Comparison of ENCODE assay signal across 8 cellular contexts in the genomic region with DNA sequence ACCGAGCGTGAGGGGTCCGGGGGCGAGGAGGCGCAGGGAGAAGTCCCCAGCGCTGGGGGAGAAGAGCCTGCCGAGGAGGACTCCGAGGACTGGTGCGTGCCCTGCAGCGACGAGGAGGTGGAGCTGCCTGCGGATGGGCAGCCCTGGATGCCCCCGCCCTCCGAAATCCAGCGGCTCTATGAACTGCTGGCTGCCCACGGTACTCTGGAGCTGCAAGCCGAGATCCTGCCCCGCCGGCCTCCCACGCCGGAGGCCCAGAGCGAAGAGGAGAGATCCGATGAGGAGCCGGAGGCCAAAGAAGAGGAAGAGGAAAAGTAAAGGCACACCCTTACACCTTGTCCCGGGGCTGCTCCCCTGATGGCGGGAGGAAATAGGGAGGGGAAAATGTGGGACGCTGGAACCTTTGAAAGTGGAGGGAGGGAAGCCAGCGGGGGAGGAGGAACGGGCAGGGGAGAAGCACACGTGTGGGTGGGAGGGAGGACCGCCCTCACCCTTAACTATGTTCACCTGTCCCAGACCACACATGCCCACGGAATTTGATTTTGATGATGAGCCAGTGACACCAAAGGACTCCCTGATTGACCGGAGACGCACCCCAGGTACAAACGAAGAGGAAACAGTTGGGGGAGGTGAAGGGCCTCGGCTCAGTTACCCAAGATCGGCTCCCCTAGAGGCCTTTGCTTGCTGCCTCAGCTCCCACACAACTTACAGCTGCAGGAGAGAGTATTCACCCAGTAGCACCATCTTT. TPM values are rescaled to one million over a fixed set of nuclear protein-coding genes. Genes with fewer than 3 reads are reported as not detected.
DNase-seq lines count a peak whose midpoint lies in the region; ATAC-seq and TF ChIP-seq lines count a peak whose summit lies in the region.

No MANE protein-coding gene starts in this region.

- H3K4me1 Mint-ChIP-seq in nephron = peaks cover 60% of the 10 kb centered on the region

- peaks cover 29% of the 10 kb centered on the region for H3K36me3 Mint-ChIP-seq in nephron (ENCODE audit: low read depth)

- ATAC-seq in HG02885 (IDR thresholded peaks at IDR 0.05; ENCODE audit: poor library complexity, unreplicated experiment) = peak; percentile 8

- H3K9me3 ChIP-seq in fibroblast of lung (ENCODE audit: control insufficient read depth, insufficient read depth, low read depth, low read length) = no peaks in the 10 kb centered on the region

- H2AFZ ChIP-seq in fibroblast of lung (ENCODE audit: low read length) = peak overlapping the region; percentile 39

- H3K27me3 ChIP-seq in fibroblast of lung (ENCODE audit: control insufficient read depth, insufficient read depth, low read length) = no peaks in the 10 kb centered on the region

- H4K20me1 ChIP-seq in fibroblast of lung (ENCODE audit: control insufficient read depth, extremely low read depth, insufficient read depth, low read length) = no peaks in the 10 kb centered on the region

- H3K27ac ChIP-seq in fibroblast of lung (ENCODE audit: insufficient read depth, low read length) = peak overlapping the region; percentile 94

- H3K36me3 ChIP-seq in fibroblast of lung (ENCODE audit: control insufficient read depth, insufficient read depth, low read length) = peaks cover 8% of the 10 kb centered on the region

- H3K9me3 Mint-ChIP-seq in nephron = no peaks in the 10 kb centered on the region

- H3K4me1 ChIP-seq in fibroblast of lung (ENCODE audit: control insufficient read depth, extremely low read depth, insufficient read depth, low read length) = peaks cover 34% of the 10 kb centered on the region

- peaks cover 51% of the 10 kb centered on the region for H3K79me2 ChIP-seq in fibroblast of lung (ENCODE audit: control insufficient read depth, insufficient read depth, low read length)

- H3K27me3 Mint-ChIP-seq in nephron (ENCODE audit: low read depth) = no peaks in the 10 kb centered on the region

- peak overlapping the region; percentile 73 to 89 (median 84) for H3K4me3 ChIP-seq in fibroblast of lung (replicated peaks in 1 of 4; ENCODE audit: control extremely low read depth in 1 of 4, insufficient read depth in 1 of 4, low read depth in 3 of 4, low read length in 4 of 4)

- peak overlapping the region; percentile 95 for H3K4me2 ChIP-seq in fibroblast of lung (ENCODE audit: extremely low read depth, insufficient read depth, low read length)

- DNase-seq in activated T-cell treated with anti-CD3 and anti-CD28 coated beads for 1 hour (ENCODE audit: low read depth) (peak; percentile 39), activated T-cell treated with anti-CD3 and anti-CD28 coated beads for 4 hours (no peak), NCI-H510A treated with DMSO at 0.1 percent for 48 hours (lab: John Stamatoyannopoulos, UW) (peak; percentile 84), fibroblast of lung (ENCODE audit: low read depth in 2 of 2) (peak; percentile 53 to 70), Ammon's horn (ENCODE audit: low spot score) (no peak)
- peak; percentile 62 for DNase-seq in activated T-cell treated with anti-CD3 and anti-CD28 coated beads, Interleukin-2, amount 50 U/mL, for 1 hour

- peak overlapping the region; percentile 75 for H3K9ac ChIP-seq in fibroblast of lung (ENCODE audit: insufficient read depth, low read length)

- TF ChIP-seq CTCF in fibroblast of lung (conservative IDR thresholded peaks at IDR 0.05 in 1 of 2, IDR thresholded peaks at IDR 0.05 in 1 of 2; ENCODE audit: low read depth in 1 of 2, low read length in 2 of 2) (peak in 1 of 2 donors; percentile 23), nephron (IDR thresholded peaks at IDR 0.05; ENCODE audit: unreplicated experiment in 3 of 3) (no peak)

- peak overlapping the region; percentile 77 to 97 (median 90) for H3K27ac Mint-ChIP-seq in nephron

- H3K4me3 Mint-ChIP-seq in nephron = peak overlapping the region; percentile 93 to 96 (median 94)

RNA-seq across cellular contexts. Expression of a gene that starts 0.9 kb away (rescaled TPM):
- total RNA-seq in fibroblast of lung = 10.7 and 12.1 TPM in 2 replicates
- 10.0 and 16.2 TPM in 2 replicates for polyA plus RNA-seq in fibroblast of lung
- 12.3 and 19.5 TPM in 2 replicates for polyA plus RNA-seq in fibroblast of lung (2012)
- polyA minus RNA-seq in fibroblast of lung (ENCODE audit: low replicate concordance) = 1.2 and 1.7 TPM in 2 replicates

RNA-seq across cellular contexts. Expression of a gene that starts 3.4 kb away (rescaled TPM):
- total RNA-seq in fibroblast of lung = 336 and 518 TPM in 2 replicates
- 208 and 214 TPM in 2 replicates for polyA plus RNA-seq in fibroblast of lung
- polyA plus RNA-seq in fibroblast of lung (2012) = 336 and 399 TPM in 2 replicates
- 1,738 and 1,898 TPM in 2 replicates for polyA minus RNA-seq in fibroblast of lung (ENCODE audit: low replicate concordance)

RNA-seq across cellular contexts. Expression of a gene that starts 4.9 kb away (rescaled TPM):
- total RNA-seq in fibroblast of lung = 2.1 TPM in 2 replicates
- polyA plus RNA-seq in fibroblast of lung = 1.3 and 2.9 TPM in 2 replicates
- polyA plus RNA-seq in fibroblast of lung (2012) = 1.9 and 3.1 TPM in 2 replicates
- polyA minus RNA-seq in fibroblast of lung (ENCODE audit: low replicate concordance) = 5.5 and 5.9 TPM in 2 replicates

RNA-seq across cellular contexts. Expression of a gene that starts 10.5 kb away (rescaled TPM):
- total RNA-seq in fibroblast of lung = 131 and 136 TPM in 2 replicates
- polyA plus RNA-seq in fibroblast of lung = 68.1 and 96.6 TPM in 2 replicates
- polyA plus RNA-seq in fibroblast of lung (2012) = 153 and 184 TPM in 2 replicates
- polyA minus RNA-seq in fibroblast of lung (ENCODE audit: low replicate concordance) = 269 and 515 TPM in 2 replicates

RNA-seq across cellular contexts. Expression of a gene that starts 26.3 kb away (rescaled TPM):
- 4.4 and 17.7 TPM in 2 replicates for total RNA-seq in fibroblast of lung
- polyA plus RNA-seq in fibroblast of lung = 12.3 and 43.3 TPM in 2 replicates
- 15.3 and 41.2 TPM in 2 replicates for polyA plus RNA-seq in fibroblast of lung (2012)
- 24.0 and 72.1 TPM in 2 replicates for polyA minus RNA-seq in fibroblast of lung (ENCODE audit: low replicate concordance)

Comparison
In these comparisons a context has a peak if more than half of its experiments do, and no peak if none do; other contexts are left out.
1. DNase-seq: peak in activated T-cell treated with anti-CD3 and anti-CD28 coated beads for 1 hour (single experiment), NCI-H510A treated with DMSO at 0.1 percent for 48 hours (single experiment), activated T-cell treated with anti-CD3 and anti-CD28 coated beads, Interleukin-2, amount 50 U/mL, for 1 hour (single experiment) and fibroblast of lung (2 of 2); none in activated T-cell treated with anti-CD3 and anti-CD28 coated beads for 4 hours (single experiment) and Ammon's horn (single experiment).